Comparison of ENCODE assay signal across 25 cellular contexts in the genomic region with DNA sequence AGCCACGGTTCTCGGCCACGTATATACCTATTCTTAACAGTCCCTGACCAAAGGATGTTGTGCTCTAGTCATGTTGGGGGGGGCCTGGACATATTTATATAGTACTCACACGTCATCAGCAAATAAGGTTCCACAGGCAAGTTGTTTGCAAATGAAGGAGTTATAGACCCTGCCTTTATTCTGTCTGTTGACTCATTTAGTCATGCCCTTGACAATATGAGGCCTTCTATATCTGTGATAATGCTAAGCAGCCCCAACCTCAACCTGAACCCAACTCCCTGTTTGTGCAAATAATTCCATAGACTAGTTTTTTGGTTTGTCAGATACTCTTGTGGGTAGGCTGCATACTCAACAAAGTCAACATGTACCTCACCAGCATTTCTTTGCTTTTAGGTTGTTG.
"Had no signal": no experiment of that assay in that cellular context is flagged by ENCODE, and none has a peak within 500 bp of the region (broad histone marks: within the 10 kb centered on the region; RNA-seq: fewer than 3 reads in every experiment).

No MANE protein-coding gene starts in this region.

- H3K9me3 Mint-ChIP-seq: WTC11 had no signal

- H3K4me3 ChIP-seq: adrenal gland had no signal

- H3K27ac Mint-ChIP-seq: activated CD8-positive, alpha-beta T cell treated with anti-CD3 and anti-CD28 coated beads, Interleukin-2, amount 10 ng/mL, durations not matched to agents 7 days and 5 days; activated naive CD8-positive, alpha-beta T cell treated with anti-CD3 and anti-CD28 coated beads, Interleukin-2, amount 10 ng/mL, durations not matched to agents 7 days and 5 days; T-helper 17 cell; WTC11 had no signal

- H3K27ac ChIP-seq: adrenal gland, breast epithelium, PC-9 had no signal

- H3K27me3 Mint-ChIP-seq: activated naive CD8-positive, alpha-beta T cell treated with anti-CD3 and anti-CD28 coated beads, Interleukin-2, amount 10 ng/mL, durations not matched to agents 7 days and 5 days; T-helper 17 cell had no signal

- H3K27me3 ChIP-seq: adrenal gland, breast epithelium had no signal

- H3K4me1 ChIP-seq: adrenal gland, breast epithelium had no signal

- H3K4me3 Mint-ChIP-seq: activated CD8-positive, alpha-beta T cell treated with anti-CD3 and anti-CD28 coated beads, Interleukin-2, amount 10 ng/mL, durations not matched to agents 7 days and 5 days; activated naive CD8-positive, alpha-beta T cell treated with anti-CD3 and anti-CD28 coated beads, Interleukin-2, amount 10 ng/mL, durations not matched to agents 7 days and 5 days; T-helper 17 cell; WTC11 had no signal

- DNase-seq: activated CD4-positive, alpha-beta T cell treated with anti-CD3 and anti-CD28 coated beads for 48 hours; activated CD4-positive, alpha-beta T cell treated with anti-CD3 and anti-CD28 coated beads, Interleukin-2, amount 50 U/mL, for 4 hours; activated CD4-positive, CD25-positive, alpha-beta regulatory T cell treated with anti-CD3 and anti-CD28 coated beads, Interleukin-2, amount 50 U/mL, for 72 hours; activated CD8-positive, alpha-beta memory T cell treated with anti-CD3 and anti-CD28 coated beads, Interleukin-2, amount 50 U/mL, for 48 hours; activated CD8-positive, alpha-beta T cell treated with anti-CD3 and anti-CD28 coated beads, Interleukin-2, amount 10 ng/mL, durations not matched to agents 7 days and 5 days; activated naive CD4-positive, alpha-beta T cell treated with anti-CD3 and anti-CD28 coated beads, Interleukin-2, amount 50 U/mL, for 16 hours; activated naive CD8-positive, alpha-beta T cell treated with anti-CD3 and anti-CD28 coated beads, Interleukin-2, amount 10 ng/mL, durations not matched to agents 7 days and 5 days; activated T-cell treated with anti-CD3 and anti-CD28 coated beads, Interleukin-2, amount 50 U/mL, for 1 hour; adrenal gland; anterior cingulate cortex; caudate nucleus; Karpas-422; MM.1S; NCI-H1105; NCI-H1436; NCI-H1694 treated with DMSO at 0.1 percent for 48 hours; NCI-H2029 treated with DMSO at 0.1 percent for 48 hours; NCI-H446; NCI-H524; PC-9; SIG-M5; T-helper 17 cell; T-helper 9 cell had no signal

- ATAC-seq: activated CD8-positive, alpha-beta T cell treated with anti-CD3 and anti-CD28 coated beads, Interleukin-2, amount 10 ng/mL, durations not matched to agents 7 days and 5 days; T-helper 17 cell; WTC11 had no signal
